19 cellular contexts compared by ENCODE assay signal in the genomic region with DNA sequence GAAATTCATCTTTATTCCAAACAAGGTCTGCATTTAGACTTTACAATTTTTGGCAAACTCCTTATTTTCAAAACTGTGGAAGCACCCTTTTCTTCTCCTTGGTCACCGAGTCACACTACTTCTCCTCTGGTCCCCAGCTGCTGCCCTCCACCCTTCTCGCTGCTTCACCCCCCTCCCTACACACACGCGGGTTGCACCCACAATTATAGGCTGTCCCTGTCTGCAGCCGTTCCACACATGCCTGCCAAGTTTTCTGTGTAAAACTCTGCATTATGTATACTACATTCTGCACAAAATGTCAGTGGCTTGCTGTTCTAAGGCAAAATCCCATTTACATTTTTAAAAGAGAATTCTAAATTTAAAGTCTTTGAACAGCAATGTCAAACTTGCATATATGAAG.
DNase-seq lines count a peak whose midpoint lies in the region; ATAC-seq and TF ChIP-seq lines count a peak whose summit lies in the region.
"Had no signal": no experiment of that assay in that cellular context is flagged by ENCODE, and none has a peak within 500 bp of the region (broad histone marks: within the 10 kb centered on the region; RNA-seq: fewer than 3 reads in every experiment).

No MANE protein-coding gene starts in this region.

- H3K56ac ChIP-seq in IMR-90 (ENCODE audit: extremely low read depth, insufficient read depth, low read length), result no peak overlapping the region

- H3K4me1 ChIP-seq in IMR-90 (ENCODE audit: control insufficient read depth, insufficient read depth, low read length), result peaks cover 4% of the 10 kb centered on the region; the same call in 1 of the 2 replicates
- H3K4me1 ChIP-seq in right lobe of liver, result peaks cover 0 to 26% (median 10%) of the 10 kb centered on the region in 4 donors
- H3K4me1 ChIP-seq: prostate gland, SJSA1 had no signal

- no peak overlapping the region for H3K9ac ChIP-seq in IMR-90 (ENCODE audit: low read depth, low read length)

- H4K91ac ChIP-seq in IMR-90 (ENCODE audit: insufficient read depth, low read depth, low read length), result no peak overlapping the region

- peaks cover 0 to 2% (median 0%) of the 10 kb centered on the region in 5 experiments for H3K9me3 Mint-ChIP-seq in brain
- no peaks in the 10 kb centered on the region for H3K9me3 Mint-ChIP-seq in progenitor cell of endocrine pancreas (ENCODE audit: low read depth)
- H3K9me3 Mint-ChIP-seq: activated CD8-positive, alpha-beta T cell treated with anti-CD3 and anti-CD28 coated beads for 36 hours; T-helper 2 cell treated with Interferon-gamma antibody and Interleukin-4, amounts not matched to agents 5 μg/mL and 100 μg/mL, for 36 hours had no signal

- H3K4me1 Mint-ChIP-seq in brain, result peaks cover 25% of the 10 kb centered on the region
- peaks cover 4% of the 10 kb centered on the region for H3K4me1 Mint-ChIP-seq in progenitor cell of endocrine pancreas (ENCODE audit: low read depth)

- POLR2A ChIA-PET in IMR-90 (lab: Charles Lee; ENCODE audit: unreplicated experiment), result no interaction called here

- TF ChIP-seq CTCF in IMR-90 (conservative IDR thresholded peaks at IDR 0.05; ENCODE audit: low read depth, low read length) (no peak), brain (conservative IDR thresholded peaks at IDR 0.05) (no peak), right lobe of liver (IDR thresholded peaks at IDR 0.05) (no peak), progenitor cell of endocrine pancreas (IDR thresholded peaks at IDR 0.05; ENCODE audit: unreplicated experiment) (no peak)

- CTCF ChIA-PET in IMR-90 (lab: Yijun Ruan, JAX), result no interaction called here

- H2AK9ac ChIP-seq in IMR-90 (replicated peaks; ENCODE audit: low read depth, low read length, poor library complexity), result no peak overlapping the region

- no peak for TF ChIP-seq RAD21 in IMR-90 (IDR thresholded peaks at IDR 0.05; ENCODE audit: low read length)

- H2BK5ac ChIP-seq in IMR-90 (ENCODE audit: low read depth, low read length, poor library complexity, severe bottlenecking), result no peak overlapping the region

- H4K5ac ChIP-seq in IMR-90 (ENCODE audit: low read depth, low read length), result no peak overlapping the region

- no TSS peak for BruUV-seq in IMR-90 (replicated peaks; lab: Mats Ljungman, UMichigan)

- peak; percentile 21; the same call in 1 of the 2 replicates for ATAC-seq in IMR-90 (ENCODE audit: low read depth)
- peak; percentile 40 to 48 (median 46) for ATAC-seq in right lobe of liver
- ATAC-seq: activated CD8-positive, alpha-beta T cell treated with anti-CD3 and anti-CD28 coated beads for 36 hours; K562 had no signal

- TF ChIP-seq POLR2A in IMR-90 (IDR thresholded peaks at IDR 0.05; ENCODE audit: low read depth, low read length) (no peak), right lobe of liver (IDR thresholded peaks at IDR 0.05) (no peak)

- H3K14ac ChIP-seq in IMR-90 (replicated peaks; ENCODE audit: low read depth, low read length), result no peak overlapping the region

- peak overlapping the region; percentile 18 to 90 (median 85) for H3K27ac Mint-ChIP-seq in brain
- H3K27ac Mint-ChIP-seq in progenitor cell of endocrine pancreas, result peak overlapping the region; percentile 75
- H3K27ac Mint-ChIP-seq: activated naive CD8-positive, alpha-beta T cell had no signal

- peaks cover 43% of the 10 kb centered on the region for H3K36me3 Mint-ChIP-seq in brain
- H3K36me3 Mint-ChIP-seq in progenitor cell of endocrine pancreas (ENCODE audit: insufficient read depth), result peaks cover 23% of the 10 kb centered on the region

- no peaks in the 10 kb centered on the region for H3K9me3 ChIP-seq in IMR-90 (ENCODE audit: control insufficient read depth, insufficient read depth, low read length)
- no peaks in the 10 kb centered on the region for H3K9me3 ChIP-seq in right lobe of liver
- H3K9me3 ChIP-seq: prostate gland, SJSA1, stomach had no signal

- no peak overlapping the region for H4K8ac ChIP-seq in IMR-90 (ENCODE audit: low read depth in 2 of 2, low read length in 2 of 2)

- H3K27me3 Mint-ChIP-seq in brain (no peaks in the 10 kb centered on the region), progenitor cell of endocrine pancreas (no peaks in the 10 kb centered on the region)
- H3K27me3 Mint-ChIP-seq: activated CD8-positive, alpha-beta T cell treated with anti-CD3 and anti-CD28 coated beads for 36 hours; activated naive CD8-positive, alpha-beta T cell had no signal

- H3K4ac ChIP-seq in IMR-90 (ENCODE audit: low read depth, low read length), result no peak overlapping the region

- H2BK15ac ChIP-seq in IMR-90 (ENCODE audit: low read depth, low read length), result no peak overlapping the region

- DNase-seq in IMR-90 (no peak), right lobe of liver (no peak), progenitor cell of endocrine pancreas (ENCODE audit: low spot score, unreplicated experiment) (no peak), kidney glomerular epithelial cell (lab: John Stamatoyannopoulos, UW) (no peak), retina (no peak), SHP77 (lab: John Stamatoyannopoulos, UW) (no peak)
- DNase-seq: activated CD8-positive, alpha-beta T cell treated with anti-CD3 and anti-CD28 coated beads for 36 hours; activated T-cell treated with anti-CD3 and anti-CD28 coated beads, Interleukin-2, amount 50 U/mL, for 48 hours; NCI-H82; stomach; trophoblast cell had no signal

- peak overlapping the region in 4 of 5 experiments; percentile 16 to 77 (median 46) for H3K4me3 Mint-ChIP-seq in brain
- no peak overlapping the region for H3K4me3 Mint-ChIP-seq in progenitor cell of endocrine pancreas (ENCODE audit: low read depth)
- H3K4me3 Mint-ChIP-seq: activated CD8-positive, alpha-beta T cell treated with anti-CD3 and anti-CD28 coated beads for 36 hours; activated naive CD8-positive, alpha-beta T cell; T-helper 2 cell treated with Interferon-gamma antibody and Interleukin-4, amounts not matched to agents 5 μg/mL and 100 μg/mL, for 36 hours had no signal

- intact Hi-C loops in IMR-90 (cut with micrococcal nuclease) (no loop called here), right lobe of liver (cut with DNase I) (no loop called here)

- H2AFZ ChIP-seq in IMR-90 (replicated peaks; ENCODE audit: low read length, poor library complexity), result no peak overlapping the region

- H3K4me3 ChIP-seq in IMR-90 (ENCODE audit: insufficient read depth, low read depth, low read length) (no peak overlapping the region), right lobe of liver (peak overlapping the region in 1 of 3 donors; percentile 0)
- H3K4me3 ChIP-seq: K562, lung, prostate gland, SJSA1, skin epidermis, stomach had no signal

- H3K27me3 ChIP-seq in IMR-90 (ENCODE audit: control insufficient read depth, insufficient read depth, low read length) (no peaks in the 10 kb centered on the region), right lobe of liver (no peaks in the 10 kb centered on the region)
- H3K27me3 ChIP-seq: SJSA1, stomach had no signal

- no peak overlapping the region for H3K27ac ChIP-seq in IMR-90 (ENCODE audit: insufficient read depth, low read length)
- H3K27ac ChIP-seq in right lobe of liver, result peak overlapping the region; percentile 53 to 82 (median 71)
- H3K27ac ChIP-seq: prostate gland, SJSA1, stomach had no signal

- in situ Hi-C loops in IMR-90 (cut with MboI; ENCODE audit: low sequenced_read_pairs), result no loop called here

- no peak overlapping the region for H2BK20ac ChIP-seq in IMR-90 (ENCODE audit: low read depth, low read length)

- H3K4me2 ChIP-seq in IMR-90 (ENCODE audit: low read depth, low read length), result no peak overlapping the region; the same call in 1 of the 2 replicates

- H2AK5ac ChIP-seq in IMR-90 (ENCODE audit: low read depth, low read length), result no peak overlapping the region

- H2BK120ac ChIP-seq in IMR-90 (ENCODE audit: low read depth, low read length), result no peak overlapping the region

- H3K18ac ChIP-seq in IMR-90 (ENCODE audit: low read depth, low read length), result no peak overlapping the region

- WGBS in IMR-90 (ENCODE audit: extremely low coverage in 2 of 2, insufficient read length in 1 of 2), 2 experiments, result 39% methylated on average over 4 of the region's 5 CpGs; no CpG with 5 or more reads in 1 of the 2 experiments
- WGBS in right lobe of liver (ENCODE audit: insufficient coverage, low coverage, low lambda C conversion rate, missing lambda C conversion rate), result 21% methylated on average over 5 of the region's 5 CpGs

- H3K36me3 ChIP-seq in IMR-90 (ENCODE audit: control insufficient read depth, insufficient read depth, low read length) (peaks cover 7% of the 10 kb centered on the region), right lobe of liver (peaks cover 0 to 9% (median 0%) of the 10 kb centered on the region in 4 donors)
- H3K36me3 ChIP-seq: prostate gland had no signal

- H4K20me1 ChIP-seq in IMR-90 (ENCODE audit: insufficient read depth, low read length), result no peaks in the 10 kb centered on the region

- dilution Hi-C loops in IMR-90 (cut with HindIII; ENCODE audit: low sequenced_read_pairs, unreplicated experiment), result no loop called here

- no peak overlapping the region for H3K23ac ChIP-seq in IMR-90 (ENCODE audit: low read depth, low read length)

- H3K79me1 ChIP-seq in IMR-90 (ENCODE audit: low read depth in 1 of 2, low read length in 2 of 2), result no peaks in the 10 kb centered on the region; a peak in 1 of 4 replicates

- H3K9me1 ChIP-seq in IMR-90 (ENCODE audit: insufficient read depth, low read length), result 0 out of 2 replicates have a peak, but pooled peaks cover 4% of the 10 kb centered on the region

TF ChIP-seq in IMR-90, 13 proteins besides CTCF, POLR2A, EP300 and RAD21 (continues in another document):
- TF ChIP-seq MAFK (IDR thresholded peaks at IDR 0.05; ENCODE audit: low read depth, low read length), result no peak
- no peak for TF ChIP-seq BHLHE40 (IDR thresholded peaks at IDR 0.05; ENCODE audit: low read depth, low read length)
- TF ChIP-seq MXI1 (IDR thresholded peaks at IDR 0.05; ENCODE audit: borderline replicate concordance, low read depth, low read length), result no peak
- no peak for TF ChIP-seq MAZ (IDR thresholded peaks at IDR 0.05; ENCODE audit: borderline replicate concordance, low read depth, low read length)
- TF ChIP-seq, protein P1, sequence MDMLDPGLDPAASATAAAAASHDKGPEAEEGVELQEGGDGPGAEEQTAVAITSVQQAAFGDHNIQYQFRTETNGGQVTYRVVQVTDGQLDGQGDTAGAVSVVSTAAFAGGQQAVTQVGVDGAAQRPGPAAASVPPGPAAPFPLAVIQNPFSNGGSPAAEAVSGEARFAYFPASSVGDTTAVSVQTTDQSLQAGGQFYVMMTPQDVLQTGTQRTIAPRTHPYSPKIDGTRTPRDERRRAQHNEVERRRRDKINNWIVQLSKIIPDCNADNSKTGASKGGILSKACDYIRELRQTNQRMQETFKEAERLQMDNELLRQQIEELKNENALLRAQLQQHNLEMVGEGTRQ (IDR thresholded peaks at IDR 0.05; ENCODE audit: low read depth, low read length), result no peak
- TF ChIP-seq RCOR1 (IDR thresholded peaks at IDR 0.05; ENCODE audit: insufficient replicate concordance, low read length), result no peak
- TF ChIP-seq CEBPB (IDR thresholded peaks at IDR 0.05; ENCODE audit: low read depth, low read length), result no peak
- TF ChIP-seq SMC3 (IDR thresholded peaks at IDR 0.05; ENCODE audit: low read depth, low read length), result no peak
